In genomic region chr10:60943372-60944158, GRCh38 we compare ENCODE assay signal across 8 cellular contexts. TPM values are rescaled to one million over a fixed set of nuclear protein-coding genes. Genes with fewer than 3 reads are reported as not detected.
DNase-seq lines count a peak whose midpoint lies in the region; ATAC-seq and TF ChIP-seq lines count a peak whose summit lies in the region.

No MANE protein-coding gene starts in this region.

- TF ChIP-seq CTCF in Peyer's patch (IDR thresholded peaks at IDR 0.05) (no peak), brain (conservative IDR thresholded peaks at IDR 0.05) (peak in 1 of 2 experiments; percentile 21)

- H3K36me3 ChIP-seq in Peyer's patch (no peaks in the 10 kb centered on the region), iPS DF 6.9 (ENCODE audit: control insufficient read depth, insufficient read depth, low read length) (no peaks in the 10 kb centered on the region), rectal smooth muscle tissue (ENCODE audit: control insufficient read depth, insufficient read depth, low read length) (no peaks in the 10 kb centered on the region)

- peaks cover 0 to 7% (median 2%) of the 10 kb centered on the region in 4 donors for H3K4me1 ChIP-seq in Peyer's patch
- H3K4me1 ChIP-seq in iPS DF 6.9 (ENCODE audit: control insufficient read depth, insufficient read depth, low read length): peaks cover 5% of the 10 kb centered on the region; the same call in 1 of the 2 replicates
- H3K4me1 ChIP-seq in rectal smooth muscle tissue (ENCODE audit: control insufficient read depth, insufficient read depth, low read length): peaks cover 12% of the 10 kb centered on the region

- TF ChIP-seq POLR2A in Peyer's patch (IDR thresholded peaks at IDR 0.05): peak in 1 of 2 donors; percentile 10

- H3K4me3 ChIP-seq in Peyer's patch (peak overlapping the region; percentile 57 to 86 (median 74)), iPS DF 6.9 (ENCODE audit: low read length) (peak overlapping the region; percentile 73; the same call in 1 of the 2 replicates), rectal smooth muscle tissue (ENCODE audit: low read length) (peak overlapping the region; percentile 81)

- H3K27me3 ChIP-seq in Peyer's patch (no peaks in the 10 kb centered on the region), iPS DF 6.9 (ENCODE audit: control insufficient read depth, insufficient read depth, low read length) (peaks cover 4% of the 10 kb centered on the region; the same call in 1 of the 2 replicates), rectal smooth muscle tissue (ENCODE audit: control insufficient read depth, insufficient read depth, low read length) (no peaks in the 10 kb centered on the region)

- H3K27ac Mint-ChIP-seq in brain: peak overlapping the region; percentile 97 to 99 (median 97)

- H3K27me3 Mint-ChIP-seq in brain: peaks cover 9% of the 10 kb centered on the region

- peak; percentile 14 for ATAC-seq in GM18519 (IDR thresholded peaks at IDR 0.05; ENCODE audit: low FRiP score, unreplicated experiment)
- ATAC-seq in HG03159 (IDR thresholded peaks at IDR 0.05; ENCODE audit: unreplicated experiment): peak; percentile 39

- peak overlapping the region; percentile 95 to 98 (median 95) for H3K4me3 Mint-ChIP-seq in brain

- peaks cover 6% of the 10 kb centered on the region for H3K36me3 Mint-ChIP-seq in brain

- H3K27ac ChIP-seq in Peyer's patch (peak overlapping the region; percentile 77 to 97 (median 90)), iPS DF 6.9 (ENCODE audit: low read length) (no peak overlapping the region), rectal smooth muscle tissue (ENCODE audit: low read depth, low read length) (peak overlapping the region; percentile 95)

- no CpG with 5 or more reads among the region's 60 CpGs for WGBS in iPS DF 6.9 (ENCODE audit: insufficient coverage, insufficient read length)

- DNase-seq in AG20443 (ENCODE audit: low spot score) (peak; percentile 68), Peyer's patch (peak; percentile 30 to 80 (median 70)), iPS DF 6.9 (ENCODE audit: low read depth, low spot score) (no peak), cerebellar nuclear complex (lab: John Stamatoyannopoulos, UW) (no peak)

- peaks cover 0 to 4% (median 0%) of the 10 kb centered on the region in 5 experiments for H3K9me3 Mint-ChIP-seq in brain

- H3K9me3 ChIP-seq in Peyer's patch: no peaks in the 10 kb centered on the region
- no peaks in the 10 kb centered on the region for H3K9me3 ChIP-seq in iPS DF 6.9 (ENCODE audit: control insufficient read depth, insufficient read depth, low read length)

- peak overlapping the region; percentile 93 for H3K9ac ChIP-seq in rectal smooth muscle tissue (ENCODE audit: low read length)

- H3K4me1 Mint-ChIP-seq in brain: peaks cover 46% of the 10 kb centered on the region

RNA-seq across cellular contexts. Expression of gene RHOBTB1, which starts 0.4 kb away (rescaled TPM):
- 10 to 100 TPM in 3 of 4 donors, 1 to 10 TPM in 1; 5.1 to 15.7 (median 12.6) TPM for total RNA-seq in Peyer's patch
- polyA plus RNA-seq in brain (ENCODE audit: insufficient read depth, low read depth, low replicate concordance): 3.4 TPM

Comparison
In these comparisons a context has a peak if more than half of its experiments do, and no peak if none do; other contexts are left out.
1. DNase-seq: peak in AG20443 (single experiment) and Peyer's patch (3 of 3); none in iPS DF 6.9 (single experiment) and cerebellar nuclear complex (0 of 2).
2. Peak in every context shown above with its lines, with median percentiles within 50 percentile points of each other: H3K4me3 ChIP-seq.